8 cellular contexts compared by ENCODE assay signal in genomic region chr5:36878421-36879088, GRCh38. TPM values are rescaled to one million over a fixed set of nuclear protein-coding genes. Genes with fewer than 3 reads are reported as not detected.
DNase-seq lines count a peak whose midpoint lies in the region; ATAC-seq and TF ChIP-seq lines count a peak whose summit lies in the region.

No MANE protein-coding gene starts in this region.

- 0 out of 2 replicates have a peak, but pooled peaks cover 3% of the 10 kb centered on the region for H3K36me3 ChIP-seq in SU-DHL-6 (ENCODE audit: low read length)
- no peaks in the 10 kb centered on the region for H3K36me3 ChIP-seq in esophagus (ENCODE audit: control insufficient read depth in 2 of 2, insufficient read depth in 2 of 2, low read length in 1 of 2)
- no peaks in the 10 kb centered on the region for H3K36me3 ChIP-seq in neural progenitor cell

- no peak for TF ChIP-seq CTCF in SU-DHL-6 (IDR thresholded peaks at IDR 0.05; ENCODE audit: insufficient read depth, low read length, poor library complexity, severe bottlenecking)
- no peak for TF ChIP-seq CTCF in neural progenitor cell (IDR thresholded peaks at IDR 0.05)

- H3K4me1 ChIP-seq in esophagus (ENCODE audit: control insufficient read depth in 2 of 2, insufficient read depth in 2 of 2, low read length in 1 of 2) (no peaks in the 10 kb centered on the region), neural progenitor cell (peaks cover 30% of the 10 kb centered on the region)

- H3K9ac ChIP-seq in SU-DHL-6 (ENCODE audit: low read length) (peak overlapping the region; percentile 99), neural progenitor cell (peak overlapping the region; percentile 86)

- H3K9me3 ChIP-seq in SU-DHL-6 (ENCODE audit: insufficient read depth, low read length) (no peaks in the 10 kb centered on the region), esophagus (ENCODE audit: control insufficient read depth in 2 of 2, insufficient read depth in 1 of 2, low read depth in 1 of 2, low read length in 1 of 2) (no peaks in the 10 kb centered on the region), neural progenitor cell (ENCODE audit: low read depth) (no peaks in the 10 kb centered on the region)

- H3K4me2 ChIP-seq in SU-DHL-6 (ENCODE audit: low read depth, low read length, poor library complexity, severe bottlenecking) (peak overlapping the region; percentile 78), neural progenitor cell (peak overlapping the region; percentile 85)

- H2AFZ ChIP-seq in SU-DHL-6 (ENCODE audit: low read depth, low read length, severe bottlenecking), result no peak overlapping the region
- no peak overlapping the region for H2AFZ ChIP-seq in neural progenitor cell (replicated peaks)

- H3K27me3 ChIP-seq in SU-DHL-6 (ENCODE audit: low read length) (no peaks in the 10 kb centered on the region), esophagus (ENCODE audit: control insufficient read depth in 1 of 2, insufficient read depth in 2 of 2, low read length in 2 of 2) (no peaks in the 10 kb centered on the region), neural progenitor cell (no peaks in the 10 kb centered on the region)

- 3 to 4% methylated on average over 15 of the region's 15 CpGs for WGBS in esophagus, 2 donors

- peaks cover 3% of the 10 kb centered on the region for H3K9me3 Mint-ChIP-seq in neural progenitor cell

- H3K79me2 ChIP-seq in SU-DHL-6 (ENCODE audit: insufficient read depth, low read length), result peaks cover 95% of the 10 kb centered on the region
- peaks cover 100% of the 10 kb centered on the region for H3K79me2 ChIP-seq in neural progenitor cell (ENCODE audit: low read depth)

- ATAC-seq in GM21367 (IDR thresholded peaks at IDR 0.05; ENCODE audit: unreplicated experiment) (no peak), esophagus mucosa (no peak)

- H3K36me3 Mint-ChIP-seq in neural progenitor cell, result no peaks in the 10 kb centered on the region

- H3F3A ChIP-seq in SU-DHL-6 (ENCODE audit: insufficient read depth), result peaks cover 7% of the 10 kb centered on the region; the same call in 1 of the 2 replicates
- peaks cover 28% of the 10 kb centered on the region for H3F3A ChIP-seq in neural progenitor cell (ENCODE audit: low read depth)

- H3K27ac ChIP-seq in SU-DHL-6 (ENCODE audit: low read depth, low read length), result no peak overlapping the region
- H3K27ac ChIP-seq in esophagus (ENCODE audit: low read depth in 2 of 2, low read length in 1 of 2), result peak overlapping the region; percentile 40 to 99
- H3K27ac ChIP-seq in neural progenitor cell, result no peak overlapping the region

- peaks cover 15% of the 10 kb centered on the region for H3K4me1 Mint-ChIP-seq in neural progenitor cell

- no peaks in the 10 kb centered on the region for H3K9me2 ChIP-seq in SU-DHL-6 (replicated peaks; ENCODE audit: insufficient read depth, low read length)

- peak overlapping the region; percentile 92 for H3K4me3 Mint-ChIP-seq in neural progenitor cell

- H3K27me3 Mint-ChIP-seq in neural progenitor cell (ENCODE audit: insufficient read depth, low read depth), result peaks cover 5% of the 10 kb centered on the region

- H3K4me3 ChIP-seq in SU-DHL-6 (ENCODE audit: insufficient read depth, low read length, poor library complexity, severe bottlenecking) (peak overlapping the region; percentile 76), esophagus (ENCODE audit: low read depth in 1 of 2, low read length in 2 of 2) (peak overlapping the region; percentile 15 to 93), neural progenitor cell (peak overlapping the region; percentile 95)

- peaks cover 57% of the 10 kb centered on the region for H4K20me1 ChIP-seq in SU-DHL-6 (ENCODE audit: low read depth, low read length)
- H4K20me1 ChIP-seq in neural progenitor cell (ENCODE audit: low read depth), result peaks cover 80% of the 10 kb centered on the region

- peak; percentile 42 for DNase-seq in COR-L47 (lab: John Stamatoyannopoulos, UW)
- DNase-seq in HT1080 (ENCODE audit: low read depth), result peak; percentile 68
- DNase-seq in neural progenitor cell (ENCODE audit: low spot score), result peak; percentile 92
- no peak for DNase-seq in NCI-H128 (lab: John Stamatoyannopoulos, UW; ENCODE audit: unreplicated experiment)

- H3K27ac Mint-ChIP-seq in neural progenitor cell, result peak overlapping the region; percentile 89

RNA-seq across cellular contexts. Expression of gene NIPBL, which starts 2.0 kb away (rescaled TPM):
- 9.3 and 13.0 TPM in 2 replicates for total RNA-seq in HT1080 (2014; rRNA removed; shearing (Covaris generic))
- 8.3 and 13.3 TPM in 2 replicates for polyA plus RNA-seq in HT1080 (2015; cell fraction: cytosol; rRNA removed)
- polyA plus RNA-seq in HT1080 (2015; cell fraction: nucleus; rRNA removed), result 31.8 and 35.9 TPM in 2 replicates
- 10 to 100 TPM; 10.9 to 16.1 TPM for polyA plus RNA-seq in esophagus
- total RNA-seq in neural progenitor cell (ENCODE audit: low replicate concordance), result 41.4 and 67.9 TPM in 2 replicates
- total RNA-seq in esophagus mucosa, result 36.1 TPM

Comparison
In these comparisons a context has a peak if more than half of its experiments do, and no peak if none do; other contexts are left out.
1. H3K27ac ChIP-seq: peak in esophagus (2 of 2); none in SU-DHL-6 (single experiment) and neural progenitor cell (single experiment).
2. Peak in every context shown above with its lines, with median percentiles within 50 percentile points of each other: H3K4me3 ChIP-seq.